ENCODE assay signal across 27 cellular contexts in the genomic region with DNA sequence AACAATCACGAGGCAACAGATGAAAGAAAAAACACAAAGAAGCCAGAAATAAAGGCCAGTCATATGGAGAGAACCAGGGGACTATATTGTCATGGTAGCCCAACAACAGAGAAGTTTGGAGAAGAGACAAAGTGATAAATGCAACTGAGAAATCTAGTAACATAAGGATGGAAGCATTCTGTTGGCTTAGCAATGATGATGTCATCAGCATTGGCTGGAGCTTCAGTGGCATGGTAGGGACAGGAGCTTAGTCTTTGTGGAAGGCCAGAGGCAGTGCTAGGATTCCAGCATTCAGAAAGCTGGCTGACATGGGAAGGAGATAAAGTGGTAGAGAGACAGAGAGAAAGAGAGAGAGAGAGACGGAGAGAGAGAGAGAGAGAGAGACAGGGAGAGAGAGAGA.
"Had no signal": no experiment of that assay in that cellular context is flagged by ENCODE, and none has a peak within 500 bp of the region (broad histone marks: within the 10 kb centered on the region; RNA-seq: fewer than 3 reads in every experiment).

No MANE protein-coding gene starts in this region.

- H3K36me3 ChIP-seq: left ventricle myocardium inferior, neural progenitor cell, neutrophil, ovary, right atrium auricular region, stomach, thyroid gland, transverse colon, upper lobe of left lung, vagina had no signal

- H3K4me1 ChIP-seq: left ventricle myocardium inferior, neural progenitor cell, right atrium auricular region, stomach, testis, thyroid gland, transverse colon, upper lobe of left lung, vagina had no signal

- H3K27ac ChIP-seq: left ventricle myocardium inferior, neural progenitor cell, neutrophil, ovary, right atrium auricular region, skin epidermis, stomach, testis, thyroid gland, transverse colon, upper lobe of left lung, vagina had no signal

- H3K4me2 ChIP-seq: neural progenitor cell had no signal

- H3K9ac ChIP-seq: neural progenitor cell had no signal

- DNase-seq: hypothalamus; immature natural killer cell; left ventricle myocardium inferior; mesendoderm; naive B cell; natural killer cell; nephron progenitor cell; ovary; stimulated activated CD4-positive, alpha-beta T cell treated with anti-CD3 and anti-CD28 coated beads, Interleukin-12 subunit alpha, Interleukin-12 subunit beta, amount 100 ng/mL, for 4 hours; stimulated activated CD4-positive, alpha-beta T cell treated with anti-CD3 and anti-CD28 coated beads, Interleukin-15, amount 100 ng/mL, for 24 hours; stimulated activated CD4-positive, alpha-beta T cell treated with anti-CD3 and anti-CD28 coated beads, Interleukin-2, amount 100 ng/mL, for 24 hours; stimulated activated CD4-positive, alpha-beta T cell treated with anti-CD3 and anti-CD28 coated beads, Interleukin-4, amount 100 ng/mL, for 1 hour; stimulated activated naive B cell treated with anti-CD40 and anti-IgM and Interleukin-4, amounts not matched to agents 10 μg/mL and 1 μg/mL and 100 μg/mL, for 72 hours; stimulated activated naive CD8-positive, alpha-beta T cell treated with anti-CD3 and anti-CD28 coated beads, Interleukin-15, Interleukin-2, amounts not matched to agents 100 U/mL and 50 U/mL, for 24 hours; stomach; testis; thyroid gland; transverse colon had no signal

- H3K4me3 ChIP-seq: left ventricle myocardium inferior, lung, neural progenitor cell, ovary, right atrium auricular region, skin epidermis, stomach, testis, thyroid gland, transverse colon, upper lobe of left lung, vagina had no signal

- H2AFZ ChIP-seq: neural progenitor cell had no signal

- H3K27me3 ChIP-seq: neural progenitor cell, neutrophil, ovary, right atrium auricular region, stomach, testis, thyroid gland, transverse colon, upper lobe of left lung, vagina had no signal

- FAIRE-seq: islet of Langerhans had no signal

- ATAC-seq: natural killer cell; sciatic nerve; stimulated activated naive B cell treated with anti-CD40 and anti-IgM and Interleukin-4, amounts not matched to agents 10 μg/mL and 1 μg/mL and 100 μg/mL, for 72 hours; stimulated activated naive CD8-positive, alpha-beta T cell treated with anti-CD3 and anti-CD28 coated beads, Interleukin-15, Interleukin-2, amounts not matched to agents 100 U/mL and 50 U/mL, for 24 hours had no signal

- H3K9me3 ChIP-seq: left ventricle myocardium inferior, neutrophil, ovary, right atrium auricular region, stomach, testis, thyroid gland, transverse colon, upper lobe of left lung, vagina had no signal
